ENCODE assay signal across 13 cellular contexts in genomic region chr6:133262804-133263203, GRCh38. TPM values are rescaled to one million over a fixed set of nuclear protein-coding genes. Genes with fewer than 3 reads are reported as not detected.
DNase-seq lines count a peak whose midpoint lies in the region; ATAC-seq and TF ChIP-seq lines count a peak whose summit lies in the region.
"Had no signal": no experiment of that assay in that cellular context is flagged by ENCODE, and none has a peak within 500 bp of the region (broad histone marks: within the 10 kb centered on the region; RNA-seq: fewer than 3 reads in every experiment).

No MANE protein-coding gene starts in this region.

- intact Hi-C loops in Right ventricle myocardium superior (cut with DNase I) (no loop called here), left ventricle myocardium superior (cut with micrococcal nuclease) (no loop called here)

- no peaks in the 10 kb centered on the region for H3K9me3 ChIP-seq in right atrium auricular region
- H3K9me3 ChIP-seq: A549, BE2C had no signal

- ATAC-seq in Right ventricle myocardium superior (ENCODE audit: poor library complexity) (peak; percentile 89), left ventricle myocardium superior (peak; percentile 95)
- ATAC-seq: A549 had no signal

- no peaks in the 10 kb centered on the region for H3K4me1 ChIP-seq in right atrium auricular region
- H3K4me1 ChIP-seq: BE2C had no signal

- no peaks in the 10 kb centered on the region for H3K27me3 ChIP-seq in right atrium auricular region
- H3K27me3 ChIP-seq: BE2C had no signal

- H3K36me3 ChIP-seq in right atrium auricular region, result no peaks in the 10 kb centered on the region
- H3K36me3 ChIP-seq: BE2C had no signal

- peak; percentile 58 for DNase-seq in Right ventricle myocardium superior
- no peak for DNase-seq in right atrium auricular region (ENCODE audit: low spot score)
- peak; percentile 73 for DNase-seq in NCI-H446 treated with DMSO at 0.1 percent for 48 hours (lab: John Stamatoyannopoulos, UW)
- peak; percentile 66 for DNase-seq in left ventricle myocardium superior
- no peak for DNase-seq in NCI-H2227 treated with DMSO at 0.1 percent for 48 hours (lab: John Stamatoyannopoulos, UW)
- DNase-seq in NK-92 treated with Interleukin-12 subunit alpha and Interleukin-12 subunit beta, amount 100 ng/mL, for 24 hours (lab: John Stamatoyannopoulos, UW), result no peak
- DNase-seq in COR-L47 (lab: John Stamatoyannopoulos, UW), result no peak
- DNase-seq: BE2C; CD4-positive, alpha-beta memory T cell; GOT3; H9 had no signal

- H3K27ac ChIP-seq in right atrium auricular region, result no peak overlapping the region
- H3K27ac ChIP-seq: A549, C4-2B had no signal

- no peak for TF ChIP-seq CTCF in right atrium auricular region (IDR thresholded peaks at IDR 0.05)

- H3K4me3 ChIP-seq in right atrium auricular region, result no peak overlapping the region
- H3K4me3 ChIP-seq: A549 had no signal

RNA-seq across cellular contexts. Expression of gene EYA4, which starts 21.6 kb away (rescaled TPM):
- total RNA-seq in Right ventricle myocardium superior, result 20.4 TPM
- 10 to 100 TPM; 16.2 to 24.2 TPM for total RNA-seq in right atrium auricular region
- total RNA-seq in left ventricle myocardium superior, result 20.2 TPM
- total RNA-seq: CD4-positive, alpha-beta memory T cell had no signal

Comparison
In these comparisons a context has a peak if more than half of its experiments do, and no peak if none do; other contexts are left out.
1. DNase-seq: peak in Right ventricle myocardium superior (single experiment), NCI-H446 treated with DMSO at 0.1 percent for 48 hours (single experiment) and left ventricle myocardium superior (single experiment); none in right atrium auricular region (single experiment), NCI-H2227 treated with DMSO at 0.1 percent for 48 hours (single experiment), NK-92 treated with Interleukin-12 subunit alpha and Interleukin-12 subunit beta, amount 100 ng/mL, for 24 hours (single experiment) and COR-L47 (single experiment).